Comparison of ENCODE assay signal across 2 cellular contexts in the genomic region with DNA sequence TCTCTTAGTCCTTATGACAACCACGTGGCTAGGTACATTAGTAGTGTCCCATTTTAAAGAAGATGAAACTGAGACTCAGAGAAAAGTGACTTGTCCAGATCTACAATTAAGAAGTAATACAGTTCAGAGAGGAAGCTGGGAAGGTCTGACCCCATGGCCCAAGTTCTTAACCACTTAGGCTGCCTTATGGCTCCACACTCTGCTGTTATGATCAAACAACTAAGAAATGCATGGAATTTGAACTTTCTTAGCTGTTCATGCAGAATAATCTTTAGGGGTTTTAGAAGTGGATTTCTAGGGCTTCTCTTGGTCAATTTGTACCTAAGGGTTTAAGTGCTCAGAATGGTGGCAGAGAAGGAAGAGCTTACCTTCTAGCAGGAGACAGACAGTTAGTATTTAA.
TF ChIP-seq lines count a peak whose summit lies in the region.

No MANE protein-coding gene starts in this region.

TF ChIP-seq in SK-N-SH treated with all-trans-retinoic acid at 6 μM for 48 hours, 23 proteins besides CTCF, POLR2A, EP300 and RAD21 (continued from another document):
- TF ChIP-seq PPARA (CRISPR knock-in tag; IDR thresholded peaks at IDR 0.05; ENCODE audit: borderline replicate concordance) (no peak), ZNF565 (CRISPR knock-in tag; conservative IDR thresholded peaks at IDR 0.05; ENCODE audit: low read depth) (no peak), ZC3H10 (CRISPR knock-in tag; IDR thresholded peaks at IDR 0.05) (no peak), RARB (CRISPR knock-in tag; IDR thresholded peaks at IDR 0.05) (no peak), OSR1 (CRISPR knock-in tag; IDR thresholded peaks at IDR 0.05) (no peak), ARNTL (CRISPR knock-in tag; IDR thresholded peaks at IDR 0.05; ENCODE audit: borderline replicate concordance, low read depth) (no peak), ZNF8 (CRISPR knock-in tag; IDR thresholded peaks at IDR 0.05) (no peak), TCF4 (CRISPR knock-in tag; IDR thresholded peaks at IDR 0.05; ENCODE audit: borderline replicate concordance) (no peak)
- TF ChIP-seq, protein P1, sequence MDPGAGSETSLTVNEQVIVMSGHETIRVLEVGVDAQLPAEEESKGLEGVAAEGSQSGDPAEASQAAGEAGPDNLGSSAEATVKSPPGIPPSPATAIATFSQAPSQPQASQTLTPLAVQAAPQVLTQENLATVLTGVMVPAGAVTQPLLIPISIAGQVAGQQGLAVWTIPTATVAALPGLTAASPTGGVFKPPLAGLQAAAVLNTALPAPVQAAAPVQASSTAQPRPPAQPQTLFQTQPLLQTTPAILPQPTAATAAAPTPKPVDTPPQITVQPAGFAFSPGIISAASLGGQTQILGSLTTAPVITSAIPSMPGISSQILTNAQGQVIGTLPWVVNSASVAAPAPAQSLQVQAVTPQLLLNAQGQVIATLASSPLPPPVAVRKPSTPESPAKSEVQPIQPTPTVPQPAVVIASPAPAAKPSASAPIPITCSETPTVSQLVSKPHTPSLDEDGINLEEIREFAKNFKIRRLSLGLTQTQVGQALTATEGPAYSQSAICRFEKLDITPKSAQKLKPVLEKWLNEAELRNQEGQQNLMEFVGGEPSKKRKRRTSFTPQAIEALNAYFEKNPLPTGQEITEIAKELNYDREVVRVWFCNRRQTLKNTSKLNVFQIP (CRISPR knock-in tag; IDR thresholded peaks at IDR 0.05; ENCODE audit: borderline replicate concordance, low read depth) = no peak

TF ChIP-seq in SK-N-SH, 30 proteins besides CTCF, POLR2A, EP300 and RAD21 (continued from another document):
- no peak for TF ChIP-seq ZBTB33 (IDR thresholded peaks at IDR 0.05; ENCODE audit: borderline replicate concordance, low read depth)
- no peak for TF ChIP-seq FOXJ3 (CRISPR knock-in tag; IDR thresholded peaks at IDR 0.05)
- no peak for TF ChIP-seq FOSL2 (IDR thresholded peaks at IDR 0.05; ENCODE audit: borderline replicate concordance, low read depth)
- TF ChIP-seq GATA2 (CRISPR knock-in tag; IDR thresholded peaks at IDR 0.05) = no peak
- no peak for TF ChIP-seq MEF2A (IDR thresholded peaks at IDR 0.05; ENCODE audit: borderline replicate concordance, low read depth)
- TF ChIP-seq RFX5 (IDR thresholded peaks at IDR 0.05; ENCODE audit: low read length) = no peak
- TF ChIP-seq CHD2 (IDR thresholded peaks at IDR 0.05; ENCODE audit: low read length, partially characterized antibody) = no peak
- TF ChIP-seq JUND (IDR thresholded peaks at IDR 0.05) = no peak
- TF ChIP-seq NRF1 (IDR thresholded peaks at IDR 0.05; ENCODE audit: low read depth, low read length) = no peak
